In genomic region chr19:49499030-49499670, GRCh38 we compare ENCODE assay signal across 10 cellular contexts. TPM values are rescaled to one million over a fixed set of nuclear protein-coding genes. Genes with fewer than 3 reads are reported as not detected.
DNase-seq lines count a peak whose midpoint lies in the region; ATAC-seq lines count a peak whose summit lies in the region.
"Had no signal": no experiment of that assay in that cellular context is flagged by ENCODE, and none has a peak within 500 bp of the region (broad histone marks: within the 10 kb centered on the region; RNA-seq: fewer than 3 reads in every experiment).

No MANE protein-coding gene starts in this region.

- no peaks in the 10 kb centered on the region for H3K9me3 Mint-ChIP-seq in activated naive CD8-positive, alpha-beta T cell treated with anti-CD3 and anti-CD28 coated beads, Interleukin-2, amount 50 U/mL, for 24 hours
- H3K9me3 Mint-ChIP-seq in naive thymus-derived CD4-positive, alpha-beta T cell, result peaks cover 0 to 22% (median 0%) of the 10 kb centered on the region in 11 donors

- CTCF ChIA-PET in naive thymus-derived CD4-positive, alpha-beta T cell (lab: Charles Lee), result interaction anchor here (0.6 to 1.4 kb wide), 4 partner anchors 47 to 74 kb away, joined by 3 to 6 read pairs (median 3); no protein-coding TSS in a partner anchor

- no peaks in the 10 kb centered on the region for H3K27me3 ChIP-seq in BLaER1
- H3K27me3 ChIP-seq in naive thymus-derived CD4-positive, alpha-beta T cell (ENCODE audit: control insufficient read depth in 2 of 2, insufficient read depth in 2 of 2, low read length in 2 of 2), result no peaks in the 10 kb centered on the region

- peaks cover 32% of the 10 kb centered on the region for H3K36me3 ChIP-seq in BLaER1
- H3K36me3 ChIP-seq in naive thymus-derived CD4-positive, alpha-beta T cell (ENCODE audit: control insufficient read depth in 2 of 3, insufficient read depth in 3 of 3, low read length in 3 of 3), result peaks cover 15 to 40% (median 24%) of the 10 kb centered on the region in 3 experiments

- peaks cover 41% of the 10 kb centered on the region for H3K36me3 Mint-ChIP-seq in activated naive CD8-positive, alpha-beta T cell treated with anti-CD3 and anti-CD28 coated beads, Interleukin-2, amount 50 U/mL, for 24 hours (ENCODE audit: low read depth)
- H3K36me3 Mint-ChIP-seq in naive thymus-derived CD4-positive, alpha-beta T cell, result peaks cover 8 to 40% (median 34%) of the 10 kb centered on the region in 5 donors

- no peaks in the 10 kb centered on the region for H3K9me3 ChIP-seq in BLaER1
- H3K9me3 ChIP-seq in naive thymus-derived CD4-positive, alpha-beta T cell (ENCODE audit: control insufficient read depth in 2 of 3, low read length in 3 of 3), result no peaks in the 10 kb centered on the region

- intact Hi-C loops in naive thymus-derived CD4-positive, alpha-beta T cell (cut with micrococcal nuclease), result loop anchor here in 1 of 2 donors (5.0 kb wide), 3 partner anchors 382 to 528 kb away; partner anchors contain the start of genes C19orf73, GYS1, PPFIA3 and RUVBL2
- intact Hi-C loops in sciatic nerve (cut with DNase I), result no loop called here

- peak overlapping the region; percentile 90 for H3K27ac ChIP-seq in BLaER1
- peak overlapping the region; percentile 99 for H3K27ac ChIP-seq in naive thymus-derived CD4-positive, alpha-beta T cell (ENCODE audit: low read depth, low read length)

- ATAC-seq in activated naive CD8-positive, alpha-beta T cell treated with anti-CD3 and anti-CD28 coated beads, Interleukin-2, amount 50 U/mL, for 24 hours, result no peak
- ATAC-seq in naive thymus-derived CD4-positive, alpha-beta T cell, result no peak
- ATAC-seq in esophagus mucosa, result no peak
- no peak for ATAC-seq in sciatic nerve

- peaks cover 39% of the 10 kb centered on the region for H4K20me1 ChIP-seq in BLaER1

- POLR2A ChIA-PET in naive thymus-derived CD4-positive, alpha-beta T cell (lab: Charles Lee), result interaction anchor here (0.5 to 5.2 kb wide), 13 partner anchors 8 to 381 kb away, joined by 3 to 29 read pairs (median 4); partner anchors contain the start of genes ALDH16A1, BCL2L12, IRF3 and NOSIP

- peaks cover 56% of the 10 kb centered on the region for H3K4me1 Mint-ChIP-seq in activated naive CD8-positive, alpha-beta T cell treated with anti-CD3 and anti-CD28 coated beads, Interleukin-2, amount 50 U/mL, for 24 hours
- H3K4me1 Mint-ChIP-seq in naive thymus-derived CD4-positive, alpha-beta T cell, result peaks cover 29 to 64% (median 52%) of the 10 kb centered on the region in 7 donors

- peak overlapping the region; percentile 97 for H3K4me3 Mint-ChIP-seq in activated naive CD8-positive, alpha-beta T cell treated with anti-CD3 and anti-CD28 coated beads, Interleukin-2, amount 50 U/mL, for 24 hours
- peak overlapping the region; percentile 96 to 100 (median 99) for H3K4me3 Mint-ChIP-seq in naive thymus-derived CD4-positive, alpha-beta T cell

- peak overlapping the region; percentile 97 for H3K4me2 ChIP-seq in BLaER1

- H3K4me1 ChIP-seq in BLaER1, result peaks cover 74% of the 10 kb centered on the region
- peaks cover 35 to 44% of the 10 kb centered on the region in 2 donors for H3K4me1 ChIP-seq in naive thymus-derived CD4-positive, alpha-beta T cell (ENCODE audit: control insufficient read depth in 2 of 2, insufficient read depth in 2 of 2, low read length in 2 of 2)

- no peak for DNase-seq in Jurkat, Clone E6-1 (ENCODE audit: low read depth, low spot score)
- DNase-seq in activated naive CD8-positive, alpha-beta T cell treated with anti-CD3 and anti-CD28 coated beads, Interleukin-2, amount 50 U/mL, for 24 hours, result peak; percentile 45
- no peak for DNase-seq in naive thymus-derived CD4-positive, alpha-beta T cell
- DNase-seq in sciatic nerve (ENCODE audit: low spot score) (no peak), NCI-H526 treated with DMSO at 0.1 percent for 48 hours (lab: John Stamatoyannopoulos, UW) (no peak), NCI-H2171 (lab: John Stamatoyannopoulos, UW) (no peak)
- DNase-seq: amniotic stem cell, NCI-H446 treated with DMSO at 0.1 percent for 48 hours had no signal

- no peaks in the 10 kb centered on the region for H3K27me3 Mint-ChIP-seq in activated naive CD8-positive, alpha-beta T cell treated with anti-CD3 and anti-CD28 coated beads, Interleukin-2, amount 50 U/mL, for 24 hours
- H3K27me3 Mint-ChIP-seq in naive thymus-derived CD4-positive, alpha-beta T cell, result peaks cover 0 to 12% (median 0%) of the 10 kb centered on the region in 5 donors

- peak overlapping the region; percentile 98 for H3K27ac Mint-ChIP-seq in activated naive CD8-positive, alpha-beta T cell treated with anti-CD3 and anti-CD28 coated beads, Interleukin-2, amount 50 U/mL, for 24 hours
- H3K27ac Mint-ChIP-seq in naive thymus-derived CD4-positive, alpha-beta T cell, result peak overlapping the region; percentile 87 to 100 (median 98)

- H3K9ac ChIP-seq in BLaER1, result peak overlapping the region; percentile 99

- H3K4me3 ChIP-seq in BLaER1, result peak overlapping the region; percentile 83
- peak overlapping the region; percentile 50 for H3K4me3 ChIP-seq in Jurkat, Clone E6-1 (ENCODE audit: low read length)
- H3K4me3 ChIP-seq in naive thymus-derived CD4-positive, alpha-beta T cell (ENCODE audit: low read length), result peak overlapping the region; percentile 97

RNA-seq across cellular contexts. Expression of gene RPS11, which starts 2.9 kb away (rescaled TPM):
- 3,956 TPM for polyA plus RNA-seq in Jurkat, Clone E6-1 (2012; ENCODE audit: insufficient read depth, insufficient read length)
- 1,000 to 10,000 TPM; 2,065 to 3,362 (median 2,972) TPM for total RNA-seq in naive thymus-derived CD4-positive, alpha-beta T cell
- polyA plus RNA-seq in naive thymus-derived CD4-positive, alpha-beta T cell, result 1,000 to 10,000 TPM; 2,125 to 2,254 TPM
- 1,446 TPM for total RNA-seq in esophagus mucosa
- 1,507 TPM for total RNA-seq in sciatic nerve

RNA-seq across cellular contexts. Expression of gene RPL13A, which starts 11.7 kb away (rescaled TPM):
- 3,715 TPM for polyA plus RNA-seq in Jurkat, Clone E6-1 (2012; ENCODE audit: insufficient read depth, insufficient read length)
- 1,000 to 10,000 TPM; 2,467 to 6,044 (median 5,762) TPM for total RNA-seq in naive thymus-derived CD4-positive, alpha-beta T cell
- 1,000 to 10,000 TPM; 3,356 to 4,438 TPM for polyA plus RNA-seq in naive thymus-derived CD4-positive, alpha-beta T cell
- total RNA-seq in esophagus mucosa (2,820 TPM), sciatic nerve (1,735 TPM)

RNA-seq across cellular contexts. Expression of gene FCGRT, which starts 13.3 kb away (rescaled TPM):
- 68.6 TPM for polyA plus RNA-seq in Jurkat, Clone E6-1 (2012; ENCODE audit: insufficient read depth, insufficient read length)
- 100 to 1,000 TPM in 1 of 5 experiments, 10 to 100 TPM in 3, 1 to 10 TPM in 1; 8.2 to 177 (median 47.5) TPM for total RNA-seq in naive thymus-derived CD4-positive, alpha-beta T cell
- polyA plus RNA-seq in naive thymus-derived CD4-positive, alpha-beta T cell, result 100 to 1,000 TPM; 117 to 129 TPM
- 30.4 TPM for total RNA-seq in esophagus mucosa
- total RNA-seq in sciatic nerve, result 263 TPM

RNA-seq across cellular contexts. Expression of gene FLT3LG, which starts 25.1 kb away (rescaled TPM):
- polyA plus RNA-seq in Jurkat, Clone E6-1 (2012; ENCODE audit: insufficient read depth, insufficient read length), result 14.7 TPM
- 100 to 1,000 TPM in 3 of 5 experiments, 10 to 100 TPM in 2; 90.6 to 401 (median 280) TPM for total RNA-seq in naive thymus-derived CD4-positive, alpha-beta T cell
- 100 to 1,000 TPM; 148 to 168 TPM for polyA plus RNA-seq in naive thymus-derived CD4-positive, alpha-beta T cell
- total RNA-seq in esophagus mucosa (3.3 TPM), sciatic nerve (19.6 TPM)

RNA-seq across cellular contexts. Expression of gene RCN3, which starts 28.7 kb away (rescaled TPM):
- polyA plus RNA-seq in Jurkat, Clone E6-1 (2012; ENCODE audit: insufficient read depth, insufficient read length), result 9.3 TPM
- 10 to 100 TPM in 1 of 5 experiments, 1 to 10 TPM in 4; 1.9 to 14.5 (median 3.5) TPM for total RNA-seq in naive thymus-derived CD4-positive, alpha-beta T cell
- 10 to 100 TPM in 1 of 2 donors, 1 to 10 TPM in 1; 6.9 to 12.3 TPM for polyA plus RNA-seq in naive thymus-derived CD4-positive, alpha-beta T cell
- total RNA-seq in esophagus mucosa, result 1.8 TPM
- 48.5 TPM for total RNA-seq in sciatic nerve
